ENCODE assay signal across 1 cellular context in the genomic region with DNA sequence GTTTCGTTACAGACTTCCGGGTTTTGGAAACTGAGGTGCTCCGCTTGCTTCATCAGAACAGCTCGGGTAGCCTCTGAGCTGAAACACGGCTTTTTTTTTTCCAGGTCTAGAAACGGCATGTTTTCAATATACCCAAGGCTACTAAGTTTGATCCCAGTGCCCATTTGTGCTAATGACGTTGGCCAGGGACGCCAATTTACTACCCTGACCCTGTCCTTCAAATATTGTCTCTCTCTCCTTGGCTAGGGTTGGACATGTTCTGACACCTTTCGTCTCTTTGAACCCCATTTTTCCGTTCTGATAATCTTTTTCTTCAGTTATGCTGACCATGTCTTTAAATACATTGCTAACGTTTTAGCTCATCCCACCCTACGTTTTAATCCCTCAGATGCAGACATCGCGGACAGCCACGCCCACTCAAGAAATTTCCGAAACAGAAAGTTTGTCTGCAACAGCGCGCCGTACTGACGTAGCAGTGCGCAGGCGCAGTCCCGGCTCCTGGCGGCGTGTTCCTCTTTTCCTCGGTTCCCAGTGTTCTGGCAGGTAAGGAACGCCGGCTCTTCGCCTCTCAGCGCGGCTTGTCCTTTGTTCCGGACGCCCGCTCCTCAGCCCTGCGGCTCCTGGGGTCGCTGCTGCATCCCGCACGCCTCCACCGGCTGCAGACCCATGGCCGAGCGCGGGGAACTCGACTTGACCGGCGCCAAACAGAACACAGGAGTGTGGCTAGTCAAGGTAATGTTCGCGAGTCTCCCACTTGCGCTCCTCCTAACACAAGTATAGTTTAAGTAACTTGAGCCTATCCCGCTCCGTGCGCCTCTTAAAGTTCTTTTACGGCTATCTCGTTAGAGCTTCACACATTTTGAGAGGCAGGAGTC.
TF ChIP-seq lines count a peak whose summit lies in the region.

A gene with protein sequence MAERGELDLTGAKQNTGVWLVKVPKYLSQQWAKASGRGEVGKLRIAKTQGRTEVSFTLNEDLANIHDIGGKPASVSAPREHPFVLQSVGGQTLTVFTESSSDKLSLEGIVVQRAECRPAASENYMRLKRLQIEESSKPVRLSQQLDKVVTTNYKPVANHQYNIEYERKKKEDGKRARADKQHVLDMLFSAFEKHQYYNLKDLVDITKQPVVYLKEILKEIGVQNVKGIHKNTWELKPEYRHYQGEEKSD (plus strand): TSS at position 521 of the 875 bp plus-strand sequence. CDS start 146 bp downstream, at position 667.

TF ChIP-seq in liver, 16 proteins besides CTCF, POLR2A, EP300 and RAD21 (continued from another document):
- TF ChIP-seq, protein P1, sequence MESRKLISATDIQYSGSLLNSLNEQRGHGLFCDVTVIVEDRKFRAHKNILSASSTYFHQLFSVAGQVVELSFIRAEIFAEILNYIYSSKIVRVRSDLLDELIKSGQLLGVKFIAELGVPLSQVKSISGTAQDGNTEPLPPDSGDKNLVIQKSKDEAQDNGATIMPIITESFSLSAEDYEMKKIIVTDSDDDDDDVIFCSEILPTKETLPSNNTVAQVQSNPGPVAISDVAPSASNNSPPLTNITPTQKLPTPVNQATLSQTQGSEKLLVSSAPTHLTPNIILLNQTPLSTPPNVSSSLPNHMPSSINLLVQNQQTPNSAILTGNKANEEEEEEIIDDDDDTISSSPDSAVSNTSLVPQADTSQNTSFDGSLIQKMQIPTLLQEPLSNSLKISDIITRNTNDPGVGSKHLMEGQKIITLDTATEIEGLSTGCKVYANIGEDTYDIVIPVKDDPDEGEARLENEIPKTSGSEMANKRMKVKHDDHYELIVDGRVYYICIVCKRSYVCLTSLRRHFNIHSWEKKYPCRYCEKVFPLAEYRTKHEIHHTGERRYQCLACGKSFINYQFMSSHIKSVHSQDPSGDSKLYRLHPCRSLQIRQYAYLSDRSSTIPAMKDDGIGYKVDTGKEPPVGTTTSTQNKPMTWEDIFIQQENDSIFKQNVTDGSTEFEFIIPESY (IDR thresholded peaks at IDR 0.05) = peak; percentile 79
- peak in 1 of 2 donors; percentile 32 for TF ChIP-seq HNF4A (conservative IDR thresholded peaks at IDR 0.05)
- peak in 1 of 2 donors; percentile 33 for TF ChIP-seq JUND (IDR thresholded peaks at IDR 0.05)
